1 cellular context compared by ENCODE assay signal in genomic region chr14:96461950-96462798, GRCh38.
TF ChIP-seq lines count a peak whose summit lies in the region.

No MANE protein-coding gene starts in this region.

TF ChIP-seq in HepG2, 621 proteins besides CTCF, POLR2A, EP300 and RAD21 (continued from another document and continues in another):
- TF ChIP-seq, protein P1, sequence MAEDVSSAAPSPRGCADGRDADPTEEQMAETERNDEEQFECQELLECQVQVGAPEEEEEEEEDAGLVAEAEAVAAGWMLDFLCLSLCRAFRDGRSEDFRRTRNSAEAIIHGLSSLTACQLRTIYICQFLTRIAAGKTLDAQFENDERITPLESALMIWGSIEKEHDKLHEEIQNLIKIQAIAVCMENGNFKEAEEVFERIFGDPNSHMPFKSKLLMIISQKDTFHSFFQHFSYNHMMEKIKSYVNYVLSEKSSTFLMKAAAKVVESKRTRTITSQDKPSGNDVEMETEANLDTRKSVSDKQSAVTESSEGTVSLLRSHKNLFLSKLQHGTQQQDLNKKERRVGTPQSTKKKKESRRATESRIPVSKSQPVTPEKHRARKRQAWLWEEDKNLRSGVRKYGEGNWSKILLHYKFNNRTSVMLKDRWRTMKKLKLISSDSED (CRISPR knock-in tag; IDR thresholded peaks at IDR 0.05): no peak
- no peak for TF ChIP-seq ARID4A (CRISPR knock-in tag; IDR thresholded peaks at IDR 0.05; ENCODE audit: borderline replicate concordance)
- no peak for TF ChIP-seq RBAK (CRISPR knock-in tag; IDR thresholded peaks at IDR 0.05)
- TF ChIP-seq TAF15 (IDR thresholded peaks at IDR 0.05; ENCODE audit: low read depth, low read length, poor library complexity, severe bottlenecking): no peak
- peak; percentile 39; the same call in 1 of the 2 replicates for TF ChIP-seq ELF3 (CRISPR knock-in tag; IDR thresholded peaks at IDR 0.05)
- 0 out of 2 replicates have a peak, but pooled peaks have one; percentile 36 for TF ChIP-seq BRD4 (CRISPR knock-in tag; IDR thresholded peaks at IDR 0.05)
- TF ChIP-seq MLXIP (CRISPR knock-in tag; IDR thresholded peaks at IDR 0.05; ENCODE audit: borderline replicate concordance): no peak
- TF ChIP-seq, protein P2, sequence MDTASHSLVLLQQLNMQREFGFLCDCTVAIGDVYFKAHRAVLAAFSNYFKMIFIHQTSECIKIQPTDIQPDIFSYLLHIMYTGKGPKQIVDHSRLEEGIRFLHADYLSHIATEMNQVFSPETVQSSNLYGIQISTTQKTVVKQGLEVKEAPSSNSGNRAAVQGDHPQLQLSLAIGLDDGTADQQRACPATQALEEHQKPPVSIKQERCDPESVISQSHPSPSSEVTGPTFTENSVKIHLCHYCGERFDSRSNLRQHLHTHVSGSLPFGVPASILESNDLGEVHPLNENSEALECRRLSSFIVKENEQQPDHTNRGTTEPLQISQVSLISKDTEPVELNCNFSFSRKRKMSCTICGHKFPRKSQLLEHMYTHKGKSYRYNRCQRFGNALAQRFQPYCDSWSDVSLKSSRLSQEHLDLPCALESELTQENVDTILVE (CRISPR knock-in tag; IDR thresholded peaks at IDR 0.05): peak; percentile 64; the same call in 1 of the 2 replicates
- no peak for TF ChIP-seq JDP2 (CRISPR knock-in tag; IDR thresholded peaks at IDR 0.05; ENCODE audit: borderline replicate concordance)
- TF ChIP-seq KDM6A (CRISPR knock-in tag; IDR thresholded peaks at IDR 0.05; ENCODE audit: low read depth): peak; percentile 96
- TF ChIP-seq RELA (CRISPR knock-in tag; IDR thresholded peaks at IDR 0.05): no peak
- TF ChIP-seq SATB2 (CRISPR knock-in tag; IDR thresholded peaks at IDR 0.05): no peak
- no peak for TF ChIP-seq ZNF275 (CRISPR knock-in tag; IDR thresholded peaks at IDR 0.05; ENCODE audit: borderline replicate concordance)
- peak; percentile 63; the same call in 1 of the 2 replicates for TF ChIP-seq KDM5A (IDR thresholded peaks at IDR 0.05; ENCODE audit: borderline replicate concordance, low read length)
- TF ChIP-seq ZNF232 (CRISPR knock-in tag; IDR thresholded peaks at IDR 0.05; ENCODE audit: borderline replicate concordance): no peak
- TF ChIP-seq SMAD1 (CRISPR knock-in tag; IDR thresholded peaks at IDR 0.05; ENCODE audit: borderline replicate concordance, low read depth): no peak
- peak; percentile 79; the same call in 1 of the 2 replicates for TF ChIP-seq NR2C2 (CRISPR knock-in tag; IDR thresholded peaks at IDR 0.05; ENCODE audit: borderline replicate concordance)
- TF ChIP-seq SCMH1 (CRISPR knock-in tag; IDR thresholded peaks at IDR 0.05; ENCODE audit: borderline replicate concordance): no peak
- peak; percentile 99 for TF ChIP-seq TFE3 (CRISPR knock-in tag; IDR thresholded peaks at IDR 0.05)
- TF ChIP-seq KDM4B (CRISPR knock-in tag; IDR thresholded peaks at IDR 0.05): peak; percentile 79; the same call in 1 of the 2 replicates
- peak; percentile 48 for TF ChIP-seq TBL1XR1 (IDR thresholded peaks at IDR 0.05; ENCODE audit: borderline replicate concordance, low read length, partially characterized antibody)
- TF ChIP-seq MBNL3 (CRISPR knock-in tag; conservative IDR thresholded peaks at IDR 0.05): no peak
- TF ChIP-seq, protein P3, sequence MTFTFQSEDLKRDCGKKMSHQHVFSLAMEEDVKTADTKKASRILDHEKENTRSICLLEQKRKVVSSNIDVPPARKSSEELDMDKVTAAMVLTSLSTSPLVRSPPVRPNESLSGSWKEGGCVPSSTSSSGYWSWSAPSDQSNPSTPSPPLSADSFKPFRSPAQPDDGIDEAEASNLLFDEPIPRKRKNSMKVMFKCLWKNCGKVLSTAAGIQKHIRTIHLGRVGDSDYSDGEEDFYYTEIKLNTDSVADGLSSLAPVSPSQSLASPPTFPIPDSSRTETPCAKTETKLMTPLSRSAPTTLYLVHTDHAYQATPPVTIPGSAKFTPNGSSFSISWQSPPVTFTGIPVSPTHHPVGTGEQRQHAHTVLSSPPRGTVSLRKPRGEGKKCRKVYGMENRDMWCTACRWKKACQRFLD (CRISPR knock-in tag; IDR thresholded peaks at IDR 0.05; ENCODE audit: borderline replicate concordance): 0 out of 2 replicates have a peak, but pooled peaks have one; percentile 56
- TF ChIP-seq ATF2 (CRISPR knock-in tag; IDR thresholded peaks at IDR 0.05): peak; percentile 96
- no peak for TF ChIP-seq TSC22D2 (CRISPR knock-in tag; IDR thresholded peaks at IDR 0.05; ENCODE audit: borderline replicate concordance)
- TF ChIP-seq ZIK1 (CRISPR knock-in tag; IDR thresholded peaks at IDR 0.05; ENCODE audit: borderline replicate concordance, low read depth): no peak
- TF ChIP-seq ZNF75D (CRISPR knock-in tag; IDR thresholded peaks at IDR 0.05; ENCODE audit: borderline replicate concordance): no peak
- no peak for TF ChIP-seq DNMT3B (CRISPR knock-in tag; conservative IDR thresholded peaks at IDR 0.05)
- TF ChIP-seq, protein P4, sequence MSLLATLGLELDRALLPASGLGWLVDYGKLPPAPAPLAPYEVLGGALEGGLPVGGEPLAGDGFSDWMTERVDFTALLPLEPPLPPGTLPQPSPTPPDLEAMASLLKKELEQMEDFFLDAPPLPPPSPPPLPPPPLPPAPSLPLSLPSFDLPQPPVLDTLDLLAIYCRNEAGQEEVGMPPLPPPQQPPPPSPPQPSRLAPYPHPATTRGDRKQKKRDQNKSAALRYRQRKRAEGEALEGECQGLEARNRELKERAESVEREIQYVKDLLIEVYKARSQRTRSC (CRISPR knock-in tag; IDR thresholded peaks at IDR 0.05; ENCODE audit: low read depth): no peak
- no peak for TF ChIP-seq ELF4 (CRISPR knock-in tag; IDR thresholded peaks at IDR 0.05; ENCODE audit: borderline replicate concordance)
- TF ChIP-seq ZNF790 (CRISPR knock-in tag; IDR thresholded peaks at IDR 0.05; ENCODE audit: borderline replicate concordance): no peak
- TF ChIP-seq TMF1 (CRISPR knock-in tag; IDR thresholded peaks at IDR 0.05; ENCODE audit: low read depth): no peak
- 0 out of 2 replicates have a peak, but pooled peaks have one; percentile 81 for TF ChIP-seq ZSCAN29 (CRISPR knock-in tag; conservative IDR thresholded peaks at IDR 0.05)
- 0 out of 2 replicates have a peak, but pooled peaks have one; percentile 45 for TF ChIP-seq NFKBIZ (CRISPR knock-in tag; IDR thresholded peaks at IDR 0.05)
- TF ChIP-seq STAT6 (CRISPR knock-in tag; IDR thresholded peaks at IDR 0.05; ENCODE audit: borderline replicate concordance): peak; percentile 32; the same call in 1 of the 2 replicates
- TF ChIP-seq ZFAT (CRISPR knock-in tag; conservative IDR thresholded peaks at IDR 0.05): no peak
- TF ChIP-seq PAWR (CRISPR knock-in tag; IDR thresholded peaks at IDR 0.05; ENCODE audit: borderline replicate concordance): no peak
